In genomic region chr10:58189269-58189668, GRCh38 we compare ENCODE assay signal across 13 cellular contexts.
DNase-seq lines count a peak whose midpoint lies in the region; ATAC-seq, FAIRE-seq and TF ChIP-seq lines count a peak whose summit lies in the region.
"Had no signal": no experiment of that assay in that cellular context is flagged by ENCODE, and none has a peak within 500 bp of the region (broad histone marks: within the 10 kb centered on the region; RNA-seq: fewer than 3 reads in every experiment).

No MANE protein-coding gene starts in this region.

- no peak for TF ChIP-seq RAD21 in HepG2 (CRISPR knock-in tag; IDR thresholded peaks at IDR 0.05)

- H3K4me2 ChIP-seq in HepG2 (ENCODE audit: low read depth, low read length) (no peak overlapping the region), keratinocyte (ENCODE audit: control insufficient read depth, extremely low read depth, insufficient read depth, low read depth, low read length) (peak overlapping the region; percentile 20)
- H3K4me2 ChIP-seq: smooth muscle cell had no signal

- peak overlapping the region in 1 of 10 donors; percentile 21 for H3K27ac Mint-ChIP-seq in naive thymus-derived CD8-positive, alpha-beta T cell
- H3K27ac Mint-ChIP-seq: mesothelial cell of epicardium had no signal

- H3K9ac ChIP-seq in HepG2 (ENCODE audit: insufficient read depth, low read depth, low read length) = no peak overlapping the region
- no peak overlapping the region for H3K9ac ChIP-seq in keratinocyte (ENCODE audit: control insufficient read depth, extremely low read depth, insufficient read depth, low read length)

- no peaks in the 10 kb centered on the region for H3K79me2 ChIP-seq in HepG2 (ENCODE audit: insufficient read depth, low read length)
- no peaks in the 10 kb centered on the region for H3K79me2 ChIP-seq in keratinocyte (ENCODE audit: control insufficient read depth, insufficient read depth, low read length)

- H3K36me3 ChIP-seq in HepG2 (replicated peaks in 1 of 2; ENCODE audit: control insufficient read depth in 1 of 2, insufficient read depth in 2 of 2, low read length in 2 of 2) (no peaks in the 10 kb centered on the region), right lobe of liver (no peaks in the 10 kb centered on the region), keratinocyte (ENCODE audit: control insufficient read depth in 2 of 2, extremely low read depth in 1 of 2, insufficient read depth in 2 of 2, low read length in 2 of 2) (no peaks in the 10 kb centered on the region), left lung (no peaks in the 10 kb centered on the region)

- dilution Hi-C loops in keratinocyte (cut with MboI; ENCODE audit: extremely low pct_ligation_motif_present, low sequenced_read_pairs) = no loop called here

- no peak for TF ChIP-seq CTCF in HepG2 (CRISPR knock-in tag; IDR thresholded peaks at IDR 0.05)
- TF ChIP-seq CTCF in right lobe of liver (IDR thresholded peaks at IDR 0.05) = no peak
- TF ChIP-seq CTCF in keratinocyte (optimal IDR thresholded peaks at IDR 0.05 in 1 of 3, IDR thresholded peaks at IDR 0.05 in 1 of 3, conservative IDR thresholded peaks at IDR 0.05 in 1 of 3; ENCODE audit: extremely low read depth in 1 of 3, insufficient read depth in 2 of 3, low read length in 3 of 3) = no peak
- TF ChIP-seq CTCF in left lung (IDR thresholded peaks at IDR 0.05) = no peak

- no peaks in the 10 kb centered on the region for H3K27me3 ChIP-seq in HepG2 (ENCODE audit: control insufficient read depth in 1 of 2, insufficient read depth in 2 of 2, low read length in 2 of 2)
- H3K27me3 ChIP-seq in right lobe of liver = no peaks in the 10 kb centered on the region
- no peaks in the 10 kb centered on the region for H3K27me3 ChIP-seq in keratinocyte (ENCODE audit: control insufficient read depth, extremely low read depth, insufficient read depth, low read length)
- no peaks in the 10 kb centered on the region for H3K27me3 ChIP-seq in left lung

- 41% methylated on average over 3 of the region's 3 CpGs for WGBS in HepG2 (ENCODE audit: low lambda C conversion rate)
- 20% methylated on average over 1 of the region's 3 CpGs for WGBS in right lobe of liver (ENCODE audit: insufficient coverage, low coverage, low lambda C conversion rate, missing lambda C conversion rate)

- ATAC-seq in HepG2 (peak; percentile 41), right lobe of liver (no peak), GM21737 (IDR thresholded peaks at IDR 0.05; ENCODE audit: unreplicated experiment) (no peak), left lung (no peak)
- no peak for ATAC-seq in naive thymus-derived CD8-positive, alpha-beta T cell

- CTCF ChIA-PET in HepG2 (lab: Yijun Ruan, JAX; ENCODE audit: low intra/inter-chr PET ratio, low total read pairs) = no interaction called here

- H3K4me3 ChIP-seq in HepG2 (replicated peaks in 1 of 3; ENCODE audit: insufficient read depth in 1 of 3, low read depth in 2 of 3, low read length in 3 of 3) = no peak overlapping the region
- no peak overlapping the region for H3K4me3 ChIP-seq in right lobe of liver
- no peak overlapping the region for H3K4me3 ChIP-seq in keratinocyte (ENCODE audit: control insufficient read depth in 2 of 3, extremely low read depth in 1 of 3, insufficient read depth in 2 of 3, low read depth in 1 of 3, low read length in 3 of 3)
- H3K4me3 ChIP-seq in left lung = no peak overlapping the region
- H3K4me3 ChIP-seq: smooth muscle cell had no signal

- no peak overlapping the region for H3K4me3 Mint-ChIP-seq in naive thymus-derived CD8-positive, alpha-beta T cell
- H3K4me3 Mint-ChIP-seq: mesothelial cell of epicardium had no signal

- no peak for TF ChIP-seq POLR2A in HepG2 (IDR thresholded peaks at IDR 0.05; ENCODE audit: insufficient read depth in 1 of 2, low read depth in 2 of 2, low read length in 2 of 2)
- TF ChIP-seq POLR2A in right lobe of liver (IDR thresholded peaks at IDR 0.05) = no peak

- H4K20me1 ChIP-seq in HepG2 (ENCODE audit: insufficient read depth, low read length) (no peaks in the 10 kb centered on the region), keratinocyte (ENCODE audit: control insufficient read depth, extremely low read depth, insufficient read depth, low read length) (no peaks in the 10 kb centered on the region)

- H3K4me1 Mint-ChIP-seq in naive thymus-derived CD8-positive, alpha-beta T cell = no peaks in the 10 kb centered on the region

- H3K27ac ChIP-seq in HepG2 (ENCODE audit: extremely low read length, insufficient read depth, low read length) = no peak overlapping the region
- H3K27ac ChIP-seq in right lobe of liver = no peak overlapping the region
- no peak overlapping the region for H3K27ac ChIP-seq in keratinocyte (ENCODE audit: control insufficient read depth, insufficient read depth, low read length)
- H3K27ac ChIP-seq in substantia nigra (ENCODE audit: low read depth, low read length, poor library complexity, severe bottlenecking) = no peak overlapping the region
- no peak overlapping the region for H3K27ac ChIP-seq in left lung

- intact Hi-C loops in HepG2 (cut with micrococcal nuclease; ENCODE audit: unreplicated experiment) (no loop called here), right lobe of liver (cut with DNase I) (no loop called here), left lung (cut with DNase I) (no loop called here)

- H2AFZ ChIP-seq in HepG2 (ENCODE audit: low read length) = no peak overlapping the region
- peak overlapping the region; percentile 40 for H2AFZ ChIP-seq in keratinocyte (ENCODE audit: control insufficient read depth, low read length)

- DNase-seq in HepG2 (ENCODE audit: low spot score) (no peak), right lobe of liver (no peak), amniotic epithelial cell (ENCODE audit: low read depth) (peak; percentile 2), keratinocyte (ENCODE audit: low read depth, low spot score) (no peak), substantia nigra (lab: John Stamatoyannopoulos, UW) (no peak), left lung (no peak)
- DNase-seq in naive thymus-derived CD8-positive, alpha-beta T cell = no peak
- DNase-seq: C1 segment of cervical spinal cord, NCI-H1417 had no signal

- H3K36me3 Mint-ChIP-seq in naive thymus-derived CD8-positive, alpha-beta T cell = peaks cover 0 to 4% (median 0%) of the 10 kb centered on the region in 3 donors
- H3K36me3 Mint-ChIP-seq: mesothelial cell of epicardium had no signal

- POLR2A ChIA-PET in HepG2 (lab: Yijun Ruan, JAX) = no interaction called here
- POLR2A ChIA-PET in naive thymus-derived CD8-positive, alpha-beta T cell (lab: Charles Lee) = no interaction called here

- H3K27me3 Mint-ChIP-seq in naive thymus-derived CD8-positive, alpha-beta T cell = peaks cover 10 to 17% (median 14%) of the 10 kb centered on the region in 5 donors

- no TSS peak for BruUV-seq in HepG2 (replicated peaks; lab: Mats Ljungman, UMichigan)

- FAIRE-seq in HepG2 (lab: Jason Lieb, UNC) = no peak
- peak; percentile 67 for FAIRE-seq in keratinocyte (lab: Jason Lieb, UNC)
- FAIRE-seq: TTC549 had no signal

- H3K4me1 ChIP-seq in HepG2 (ENCODE audit: insufficient read depth, low read length) = no peaks in the 10 kb centered on the region
- no peaks in the 10 kb centered on the region for H3K4me1 ChIP-seq in right lobe of liver
- H3K4me1 ChIP-seq in keratinocyte (ENCODE audit: control insufficient read depth, extremely low read depth, insufficient read depth, low read length) = peaks cover 7% of the 10 kb centered on the region
- no peaks in the 10 kb centered on the region for H3K4me1 ChIP-seq in left lung

- no peaks in the 10 kb centered on the region for H3K9me3 Mint-ChIP-seq in naive thymus-derived CD8-positive, alpha-beta T cell
- H3K9me3 Mint-ChIP-seq: mesothelial cell of epicardium had no signal

- in situ Hi-C loops in HepG2 (cut with HindIII; ENCODE audit: extremely low pct_ligation_motif_present, low pct_unique_long_range_greater_than_20kb) = loop anchor here (10.0 kb wide), 1 partner anchor 196 kb away; the partner anchor contains the start of gene TFAM

- H3K9me1 ChIP-seq in keratinocyte (ENCODE audit: control insufficient read depth, extremely low read depth, insufficient read depth, low read length) = no peaks in the 10 kb centered on the region

- no peaks in the 10 kb centered on the region for H3K9me3 ChIP-seq in HepG2 (ENCODE audit: low read length)
- H3K9me3 ChIP-seq in right lobe of liver = no peaks in the 10 kb centered on the region
- H3K9me3 ChIP-seq in keratinocyte (ENCODE audit: control insufficient read depth, low read depth, low read length) = no peaks in the 10 kb centered on the region
- H3K9me3 ChIP-seq in left lung = no peaks in the 10 kb centered on the region

- TF ChIP-seq EP300 in HepG2 (IDR thresholded peaks at IDR 0.05; ENCODE audit: low read depth in 2 of 2, low read length in 2 of 2) (no peak), HepG2 (CRISPR knock-in tag; IDR thresholded peaks at IDR 0.05; ENCODE audit: borderline replicate concordance) (no peak)

TF ChIP-seq in HepG2, 621 proteins besides CTCF, POLR2A, EP300 and RAD21:
- TF ChIP-seq IRX3 (CRISPR knock-in tag; IDR thresholded peaks at IDR 0.05; ENCODE audit: borderline replicate concordance, low read depth) (no peak), SIN3B (IDR thresholded peaks at IDR 0.05; ENCODE audit: low read length) (no peak), BATF2 (CRISPR knock-in tag; IDR thresholded peaks at IDR 0.05) (no peak), ZNF224 (CRISPR knock-in tag; IDR thresholded peaks at IDR 0.05) (no peak)
